In the genomic region with DNA sequence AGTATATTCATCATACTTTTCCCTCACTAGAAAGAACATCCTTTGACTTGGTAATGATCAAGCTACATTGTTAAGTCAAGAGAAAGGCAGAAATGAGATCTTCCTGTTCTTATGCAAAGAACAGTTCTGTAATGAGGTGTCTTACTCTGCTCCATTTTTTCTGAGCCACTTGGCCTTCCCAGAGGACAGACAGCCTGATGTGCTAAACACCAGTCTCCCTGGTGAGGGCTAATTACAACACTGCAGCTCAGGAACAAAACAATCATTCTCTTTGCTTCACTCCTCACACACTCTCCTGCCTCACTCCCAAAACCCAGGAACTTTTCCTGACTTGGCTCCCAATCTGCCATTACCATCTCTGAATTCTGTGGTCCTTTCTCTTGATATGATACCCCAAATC, we compare ENCODE assay signal across 32 cellular contexts. TPM values are rescaled to one million over a fixed set of nuclear protein-coding genes. Genes with fewer than 3 reads are reported as not detected.
"Had no signal": no experiment of that assay in that cellular context is flagged by ENCODE, and none has a peak within 500 bp of the region (broad histone marks: within the 10 kb centered on the region; RNA-seq: fewer than 3 reads in every experiment).

No MANE protein-coding gene starts in this region.

- H3K36me3 ChIP-seq: esophagus squamous epithelium, heart right ventricle, left ventricle myocardium inferior, ovary, prostate gland, sigmoid colon, thoracic aorta, uterus had no signal

- H3K27me3 ChIP-seq: esophagus squamous epithelium, heart right ventricle, ovary, sigmoid colon, uterus had no signal

- H3K4me3 ChIP-seq: esophagus squamous epithelium, heart right ventricle, left ventricle myocardium inferior, mucosa of descending colon, ovary, prostate gland, sigmoid colon, thoracic aorta, uterus had no signal

- DNase-seq: activated CD4-positive, alpha-beta T cell treated with anti-CD3 and anti-CD28 coated beads for 4 hours; activated CD4-positive, alpha-beta T cell treated with anti-CD3 and anti-CD28 coated beads, Interleukin-2, amount 50 U/mL, for 48 hours; activated CD8-positive, alpha-beta memory T cell treated with anti-CD3 and anti-CD28 coated beads for 24 hours; activated effector memory CD4-positive, alpha-beta T cell treated with Interleukin-2 at 50 U/mL for 16 hours; activated naive CD4-positive, alpha-beta T cell treated with Interleukin-2 at 50 U/mL for 16 hours; anterior cingulate cortex; esophagus squamous epithelium; foreskin melanocyte; heart right ventricle; left ventricle myocardium inferior; mucosa of descending colon; ovary; retina; sigmoid colon; small intestine; stimulated activated CD4-positive, alpha-beta T cell treated with anti-CD3 and anti-CD28 coated beads, Interleukin-4, amount 100 ng/mL, for 24 hours; uterus had no signal

- H3K4me1 Mint-ChIP-seq: central memory CD8-positive, alpha-beta T cell; stimulated activated effector memory CD8-positive, alpha-beta T cell treated with anti-CD3 and anti-CD28 coated beads, Interleukin-12 subunit alpha, Interleukin-12 subunit beta, amount 100 ng/mL, for 72 hours had no signal

- H3K4me1 ChIP-seq: esophagus squamous epithelium, heart right ventricle, left ventricle myocardium inferior, prostate gland, sigmoid colon, uterus had no signal

- H3K9me3 ChIP-seq: esophagus squamous epithelium, heart right ventricle, left ventricle myocardium inferior, mucosa of descending colon, ovary, prostate gland, sigmoid colon, thoracic aorta, uterus had no signal

- H3K9me3 Mint-ChIP-seq: central memory CD8-positive, alpha-beta T cell; dendritic cell treated with granulocyte-macrophage colony-stimulating factor and Interleukin-4, amounts not matched to agents 40 ng/mL and 50 ng/mL, for 4 days; stimulated activated effector memory CD8-positive, alpha-beta T cell treated with anti-CD3 and anti-CD28 coated beads, Interleukin-12 subunit alpha, Interleukin-12 subunit beta, amount 100 ng/mL, for 72 hours; stimulated activated naive CD8-positive, alpha-beta T cell treated with anti-CD3 and anti-CD28 coated beads, Interleukin-15, Interleukin-2, amounts not matched to agents 100 ng/mL and 50 ng/mL, for 24 hours; type B pancreatic cell had no signal

- ATAC-seq: heart right ventricle; mucosa of descending colon; natural killer cell treated with Interleukin-12 subunit alpha and Interleukin-12 subunit beta and Interleukin-15 and Interleukin-18, amount 100 ng/mL, for 72 hours; stimulated activated effector memory CD8-positive, alpha-beta T cell treated with anti-CD3 and anti-CD28 coated beads, Interleukin-12 subunit alpha, Interleukin-12 subunit beta, amount 100 ng/mL, for 72 hours had no signal

- H3K4me3 Mint-ChIP-seq: activated naive CD8-positive, alpha-beta T cell; central memory CD8-positive, alpha-beta T cell; dendritic cell treated with granulocyte-macrophage colony-stimulating factor and Interleukin-4, amounts not matched to agents 40 ng/mL and 50 ng/mL, for 4 days; natural killer cell treated with Interleukin-12 subunit alpha and Interleukin-12 subunit beta and Interleukin-15 and Interleukin-18, amount 100 ng/mL, for 72 hours; stimulated activated effector memory CD8-positive, alpha-beta T cell treated with anti-CD3 and anti-CD28 coated beads, Interleukin-12 subunit alpha, Interleukin-12 subunit beta, amount 100 ng/mL, for 72 hours; stimulated activated naive CD8-positive, alpha-beta T cell treated with anti-CD3 and anti-CD28 coated beads, Interleukin-15, Interleukin-2, amounts not matched to agents 100 ng/mL and 50 ng/mL, for 24 hours; type B pancreatic cell had no signal

- H3K36me3 Mint-ChIP-seq: activated naive CD8-positive, alpha-beta T cell; natural killer cell treated with Interleukin-12 subunit alpha and Interleukin-12 subunit beta and Interleukin-15 and Interleukin-18, amount 100 ng/mL, for 72 hours; stimulated activated effector memory CD8-positive, alpha-beta T cell treated with anti-CD3 and anti-CD28 coated beads, Interleukin-12 subunit alpha, Interleukin-12 subunit beta, amount 100 ng/mL, for 72 hours; type B pancreatic cell had no signal

- H3K27ac Mint-ChIP-seq: activated naive CD8-positive, alpha-beta T cell; dendritic cell treated with granulocyte-macrophage colony-stimulating factor and Interleukin-4, amounts not matched to agents 40 ng/mL and 50 ng/mL, for 4 days; natural killer cell treated with Interleukin-12 subunit alpha and Interleukin-12 subunit beta and Interleukin-15 and Interleukin-18, amount 100 ng/mL, for 72 hours; stimulated activated effector memory CD8-positive, alpha-beta T cell treated with anti-CD3 and anti-CD28 coated beads, Interleukin-12 subunit alpha, Interleukin-12 subunit beta, amount 100 ng/mL, for 72 hours; stimulated activated naive CD8-positive, alpha-beta T cell treated with anti-CD3 and anti-CD28 coated beads, Interleukin-15, Interleukin-2, amounts not matched to agents 100 ng/mL and 50 ng/mL, for 24 hours; type B pancreatic cell had no signal

- H3K27ac ChIP-seq: epithelial cell of prostate, esophagus squamous epithelium, heart right ventricle, left ventricle myocardium inferior, ovary, prostate gland, sigmoid colon, thoracic aorta, uterus had no signal

- H3K27me3 Mint-ChIP-seq: activated naive CD8-positive, alpha-beta T cell; type B pancreatic cell had no signal

RNA-seq across cellular contexts. Expression of a gene that starts 25.6 kb away (rescaled TPM):
- total RNA-seq: bronchial epithelial cell; glomerular endothelial cell; lung microvascular endothelial cell; myocyte; natural killer cell treated with Interleukin-12 subunit alpha and Interleukin-12 subunit beta and Interleukin-15 and Interleukin-18, amount 100 ng/mL, for 72 hours; T-helper 2 cell treated with Interferon-gamma antibody and Interleukin-4, amounts not matched to agents 100 ng/mL and 5 ng/mL, for 36 hours had no signal
